In genomic region chr14:68598621-68599447, GRCh38 we compare ENCODE assay signal across 7 cellular contexts.
DNase-seq lines count a peak whose midpoint lies in the region; ATAC-seq, FAIRE-seq and TF ChIP-seq lines count a peak whose summit lies in the region.

No MANE protein-coding gene starts in this region.

- no peak overlapping the region for H3K4me3 Mint-ChIP-seq in activated naive CD4-positive, alpha-beta T cell treated with anti-CD3 and anti-CD28 coated beads for 36 hours
- no peak overlapping the region for H3K4me3 Mint-ChIP-seq in stimulated activated naive CD8-positive, alpha-beta T cell treated with anti-CD3 and anti-CD28 coated beads, Interleukin-15, amount 100 ng/mL, for 72 hours

- H3K36me3 Mint-ChIP-seq in activated naive CD4-positive, alpha-beta T cell treated with anti-CD3 and anti-CD28 coated beads for 36 hours (ENCODE audit: low read depth), result no peaks in the 10 kb centered on the region

- peak; percentile 43 for FAIRE-seq in endometrium (lab: Jason Lieb, UNC)

- CTCF ChIA-PET in activated naive CD4-positive, alpha-beta T cell treated with anti-CD3 and anti-CD28 coated beads for 36 hours (lab: Charles Lee), result no interaction called here

- H3K4me1 ChIP-seq in mucosa of descending colon (ENCODE audit: low read depth) (peaks cover 19% of the 10 kb centered on the region), uterus (peaks cover 0 to 8% of the 10 kb centered on the region in 2 donors)

- no peaks in the 10 kb centered on the region for H3K9me3 Mint-ChIP-seq in activated naive CD4-positive, alpha-beta T cell treated with anti-CD3 and anti-CD28 coated beads for 36 hours
- peaks cover 0 to 3% of the 10 kb centered on the region in 2 donors for H3K9me3 Mint-ChIP-seq in stimulated activated naive CD8-positive, alpha-beta T cell treated with anti-CD3 and anti-CD28 coated beads, Interleukin-15, amount 100 ng/mL, for 72 hours

- DNase-seq in OCI-M2 (lab: John Stamatoyannopoulos, UW; ENCODE audit: unreplicated experiment), result peak; percentile 10
- DNase-seq in mucosa of descending colon, result peak; percentile 69 to 73 (median 72)
- peak; percentile 66 to 87 for DNase-seq in uterus
- no peak for DNase-seq in NCI-H2196 (lab: John Stamatoyannopoulos, UW; ENCODE audit: unreplicated experiment)
- no peak for DNase-seq in activated naive CD4-positive, alpha-beta T cell treated with anti-CD3 and anti-CD28 coated beads for 36 hours
- no peak for DNase-seq in stimulated activated naive CD8-positive, alpha-beta T cell treated with anti-CD3 and anti-CD28 coated beads, Interleukin-15, amount 100 ng/mL, for 72 hours

- intact Hi-C loops in mucosa of descending colon (cut with DNase I, micrococcal nuclease) (no loop called here), uterus (cut with DNase I; ENCODE audit: low total_unique reads) (no loop called here)
- intact Hi-C loops in activated naive CD4-positive, alpha-beta T cell treated with anti-CD3 and anti-CD28 coated beads for 36 hours (cut with micrococcal nuclease), result no loop called here

- H3K27me3 ChIP-seq in uterus, result no peaks in the 10 kb centered on the region

- no peak overlapping the region for H3K27ac Mint-ChIP-seq in activated naive CD4-positive, alpha-beta T cell treated with anti-CD3 and anti-CD28 coated beads for 36 hours
- H3K27ac Mint-ChIP-seq in stimulated activated naive CD8-positive, alpha-beta T cell treated with anti-CD3 and anti-CD28 coated beads, Interleukin-15, amount 100 ng/mL, for 72 hours, result no peak overlapping the region

- H3K9me3 ChIP-seq in mucosa of descending colon (no peaks in the 10 kb centered on the region), uterus (no peaks in the 10 kb centered on the region)

- H3K36me3 ChIP-seq in mucosa of descending colon (ENCODE audit: low read depth) (no peaks in the 10 kb centered on the region), uterus (no peaks in the 10 kb centered on the region)

- peak overlapping the region; percentile 93 to 98 for H3K27ac ChIP-seq in uterus

- ATAC-seq in mucosa of descending colon, result peak; percentile 89
- no peak for ATAC-seq in stimulated activated naive CD8-positive, alpha-beta T cell treated with anti-CD3 and anti-CD28 coated beads, Interleukin-15, amount 100 ng/mL, for 72 hours

- no peak for TF ChIP-seq CTCF in mucosa of descending colon (IDR thresholded peaks at IDR 0.05)
- TF ChIP-seq CTCF in uterus (IDR thresholded peaks at IDR 0.05), result peak in 1 of 4 experiments; percentile 14

- peak in 1 of 2 donors; percentile 31 for TF ChIP-seq POLR2A in uterus (IDR thresholded peaks at IDR 0.05)

- peaks cover 7% of the 10 kb centered on the region for H3K4me1 Mint-ChIP-seq in activated naive CD4-positive, alpha-beta T cell treated with anti-CD3 and anti-CD28 coated beads for 36 hours (ENCODE audit: low read depth)
- H3K4me1 Mint-ChIP-seq in stimulated activated naive CD8-positive, alpha-beta T cell treated with anti-CD3 and anti-CD28 coated beads, Interleukin-15, amount 100 ng/mL, for 72 hours, result peaks cover 8% of the 10 kb centered on the region

- H3K27me3 Mint-ChIP-seq in activated naive CD4-positive, alpha-beta T cell treated with anti-CD3 and anti-CD28 coated beads for 36 hours (ENCODE audit: low read depth), result no peaks in the 10 kb centered on the region
- H3K27me3 Mint-ChIP-seq in stimulated activated naive CD8-positive, alpha-beta T cell treated with anti-CD3 and anti-CD28 coated beads, Interleukin-15, amount 100 ng/mL, for 72 hours, result no peaks in the 10 kb centered on the region

- H3K4me3 ChIP-seq in mucosa of descending colon (no peak overlapping the region), uterus (no peak overlapping the region)

Comparison
In these comparisons a context has a peak if more than half of its experiments do, and no peak if none do; other contexts are left out.
1. DNase-seq: peak in OCI-M2 (single experiment), mucosa of descending colon (3 of 3) and uterus (2 of 2); none in NCI-H2196 (single experiment), activated naive CD4-positive, alpha-beta T cell treated with anti-CD3 and anti-CD28 coated beads for 36 hours (single experiment) and stimulated activated naive CD8-positive, alpha-beta T cell treated with anti-CD3 and anti-CD28 coated beads, Interleukin-15, amount 100 ng/mL, for 72 hours (0 of 2).